ENCODE assay signal across 23 cellular contexts in genomic region chr3:162521669-162522068, GRCh38.
DNase-seq lines count a peak whose midpoint lies in the region; ATAC-seq, FAIRE-seq and TF ChIP-seq lines count a peak whose summit lies in the region.
"Had no signal": no experiment of that assay in that cellular context is flagged by ENCODE, and none has a peak within 500 bp of the region (broad histone marks: within the 10 kb centered on the region; RNA-seq: fewer than 3 reads in every experiment).

No MANE protein-coding gene starts in this region.

- H3K79me1 ChIP-seq in trophoblast cell (ENCODE audit: low read length), result no peaks in the 10 kb centered on the region

- in situ Hi-C loops in HepG2 (cut with HindIII; ENCODE audit: extremely low pct_ligation_motif_present, low pct_unique_long_range_greater_than_20kb) (no loop called here), K562 (cut with MboI) (no loop called here), HAP-1 (cut with MboI; ENCODE audit: low sequenced_read_pairs) (no loop called here)

- intact Hi-C loops in HepG2 (cut with micrococcal nuclease; ENCODE audit: unreplicated experiment), result no loop called here
- intact Hi-C loops in right lobe of liver (cut with DNase I), result no loop called here
- intact Hi-C loops in K562 (cut with micrococcal nuclease), result no loop called here

- no peak overlapping the region for H2BK5ac ChIP-seq in trophoblast cell (ENCODE audit: low read depth, low read length, poor library complexity)

- H3K4me3 Mint-ChIP-seq in activated CD4-positive, alpha-beta memory T cell treated with anti-CD3 and anti-CD28 coated beads, Interleukin-2, amount 10 ng/mL, durations not matched to agents 7 days and 5 days, result no peak overlapping the region
- H3K4me3 Mint-ChIP-seq: CD14-positive monocyte; CD4-positive, alpha-beta memory T cell; CD4-positive, CD25-positive, alpha-beta regulatory T cell; CD8-positive, alpha-beta memory T cell had no signal

- no peak overlapping the region for H2BK120ac ChIP-seq in trophoblast cell (ENCODE audit: insufficient read depth, low read length, poor library complexity)

- peak overlapping the region; percentile 37 for H2AK5ac ChIP-seq in trophoblast cell (ENCODE audit: low read length)

- no peak overlapping the region for H4K12ac ChIP-seq in trophoblast cell (ENCODE audit: low read depth, low read length)

- H3K36me3 ChIP-seq in HepG2 (replicated peaks in 1 of 2; ENCODE audit: control insufficient read depth in 1 of 2, insufficient read depth in 2 of 2, low read length in 2 of 2) (no peaks in the 10 kb centered on the region), right lobe of liver (no peaks in the 10 kb centered on the region), K562 (ENCODE audit: control insufficient read depth, insufficient read depth, low read length) (no peaks in the 10 kb centered on the region), trophoblast cell (ENCODE audit: control insufficient read depth in 1 of 2, insufficient read depth in 2 of 2, low read length in 2 of 2) (no peaks in the 10 kb centered on the region), HAP-1 (replicated peaks) (no peaks in the 10 kb centered on the region)
- no peaks in the 10 kb centered on the region for H3K36me3 ChIP-seq in BLaER1 treated with 17β-estradiol and CSF1 and Interleukin-3, amounts not matched to agents 10 nM and 100 nM
- H3K36me3 ChIP-seq: BE2C had no signal

- no peaks in the 10 kb centered on the region for H3K27me3 ChIP-seq in HepG2 (ENCODE audit: control insufficient read depth in 1 of 2, insufficient read depth in 2 of 2, low read length in 2 of 2)
- no peaks in the 10 kb centered on the region for H3K27me3 ChIP-seq in right lobe of liver
- no peaks in the 10 kb centered on the region for H3K27me3 ChIP-seq in BLaER1 treated with 17β-estradiol and CSF1 and Interleukin-3, amounts not matched to agents 10 nM and 100 nM
- H3K27me3 ChIP-seq in K562 (ENCODE audit: control insufficient read depth in 2 of 2, insufficient read depth in 2 of 2, low read length in 2 of 2), result no peaks in the 10 kb centered on the region
- H3K27me3 ChIP-seq in trophoblast cell (ENCODE audit: insufficient read depth, low read length), result no peaks in the 10 kb centered on the region
- H3K27me3 ChIP-seq in HAP-1 (ENCODE audit: low read depth), result no peaks in the 10 kb centered on the region
- H3K27me3 ChIP-seq: BE2C had no signal

- H2BK12ac ChIP-seq in trophoblast cell (ENCODE audit: low read length), result peak overlapping the region; percentile 13

- H3K9me3 ChIP-seq in HepG2 (ENCODE audit: low read length) (no peaks in the 10 kb centered on the region), right lobe of liver (no peaks in the 10 kb centered on the region), K562 (replicated peaks; ENCODE audit: control insufficient read depth, insufficient read depth, low read depth, low read length) (peaks cover 2% of the 10 kb centered on the region; the same call in 1 of the 2 replicates), trophoblast cell (ENCODE audit: insufficient read depth, low read depth, low read length) (no peaks in the 10 kb centered on the region), HAP-1 (no peaks in the 10 kb centered on the region)
- peaks cover 0 to 6% (median 0%) of the 10 kb centered on the region in 11 experiments; a peak in 6 of 22 replicates for H3K9me3 ChIP-seq in BLaER1 treated with 17β-estradiol and CSF1 and Interleukin-3, amounts not matched to agents 10 nM and 100 nM (replicated peaks in 1 of 11)
- H3K9me3 ChIP-seq: BE2C had no signal

- DNase-seq in HepG2 (ENCODE audit: low spot score), result no peak
- no peak for DNase-seq in right lobe of liver
- DNase-seq in K562 (ENCODE audit: extremely low read depth in 1 of 4, low spot score in 3 of 4), result no peak
- no peak for DNase-seq in trophoblast cell
- DNase-seq in HAP-1 (ENCODE audit: low spot score in 2 of 2), result no peak
- no peak for DNase-seq in activated CD4-positive, alpha-beta memory T cell treated with anti-CD3 and anti-CD28 coated beads, Interleukin-2, amount 10 ng/mL, durations not matched to agents 7 days and 5 days
- DNase-seq: ACHN; BE2C; C1 segment of cervical spinal cord; CD4-positive, alpha-beta memory T cell; CD4-positive, CD25-positive, alpha-beta regulatory T cell; CD8-positive, alpha-beta memory T cell; COR-L47; DMS79 treated with DMSO at 0.1 percent for 48 hours had no signal

- no peak overlapping the region for H3K14ac ChIP-seq in trophoblast cell (ENCODE audit: low read length)

- no peak for TF ChIP-seq POLR2A in HepG2 (IDR thresholded peaks at IDR 0.05; ENCODE audit: insufficient read depth in 1 of 2, low read depth in 2 of 2, low read length in 2 of 2)
- TF ChIP-seq POLR2A in right lobe of liver (IDR thresholded peaks at IDR 0.05), result no peak
- TF ChIP-seq POLR2A in K562 (conservative IDR thresholded peaks at IDR 0.05), result no peak

- no peak overlapping the region for H4K8ac ChIP-seq in trophoblast cell (ENCODE audit: low read depth, low read length)

- H3K23ac ChIP-seq in trophoblast cell (ENCODE audit: low read length), result no peak overlapping the region

- no peaks in the 10 kb centered on the region for H3K27me3 Mint-ChIP-seq in activated CD4-positive, alpha-beta memory T cell treated with anti-CD3 and anti-CD28 coated beads, Interleukin-2, amount 10 ng/mL, durations not matched to agents 7 days and 5 days
- H3K27me3 Mint-ChIP-seq: CD4-positive, alpha-beta memory T cell; CD4-positive, CD25-positive, alpha-beta regulatory T cell; CD8-positive, alpha-beta memory T cell had no signal

- no peak overlapping the region for H3K4ac ChIP-seq in trophoblast cell (ENCODE audit: low read depth, low read length)

- H3K27ac Mint-ChIP-seq in activated CD4-positive, alpha-beta memory T cell treated with anti-CD3 and anti-CD28 coated beads, Interleukin-2, amount 10 ng/mL, durations not matched to agents 7 days and 5 days, result no peak overlapping the region
- H3K27ac Mint-ChIP-seq: CD14-positive monocyte; CD4-positive, alpha-beta memory T cell; CD4-positive, CD25-positive, alpha-beta regulatory T cell; CD8-positive, alpha-beta memory T cell had no signal

- TF ChIP-seq CTCF in HepG2 (CRISPR knock-in tag; IDR thresholded peaks at IDR 0.05) (no peak), right lobe of liver (IDR thresholded peaks at IDR 0.05) (no peak), K562 (IDR thresholded peaks at IDR 0.05 in 2 of 3, conservative IDR thresholded peaks at IDR 0.05 in 1 of 3; ENCODE audit: insufficient read depth in 2 of 3, low read depth in 1 of 3, low read length in 3 of 3) (no peak)

- 67% methylated on average over 2 of the region's 2 CpGs for WGBS in HepG2 (ENCODE audit: low lambda C conversion rate)
- 73% methylated on average over 1 of the region's 2 CpGs for WGBS in right lobe of liver (ENCODE audit: insufficient coverage, low coverage, low lambda C conversion rate, missing lambda C conversion rate)
- 0% methylated on average over 2 of the region's 2 CpGs for WGBS in K562 (ENCODE audit: insufficient coverage, low coverage, missing lambda C conversion rate)
- no CpG with 5 or more reads among the region's 2 CpGs for WGBS in trophoblast cell (ENCODE audit: extremely low coverage, insufficient coverage, insufficient read length)

- POLR2A ChIA-PET in HepG2 (lab: Yijun Ruan, JAX), result no interaction called here
- POLR2A ChIA-PET in K562 (lab: Yijun Ruan, JAX), result no interaction called here
- POLR2A ChIA-PET in activated CD4-positive, alpha-beta memory T cell treated with anti-CD3 and anti-CD28 coated beads, Interleukin-2, amount 10 ng/mL, durations not matched to agents 7 days and 5 days (lab: Charles Lee), result no interaction called here

- no peak for ATAC-seq in HepG2
- no peak for ATAC-seq in right lobe of liver
- ATAC-seq in K562, result no peak
- no peak for ATAC-seq in GM18519 (IDR thresholded peaks at IDR 0.05; ENCODE audit: low FRiP score, unreplicated experiment)
- ATAC-seq: GM12878 had no signal

- H4K91ac ChIP-seq in trophoblast cell (ENCODE audit: low read depth, low read length), result no peak overlapping the region

- peaks cover 2% of the 10 kb centered on the region for H3K9me3 Mint-ChIP-seq in activated CD4-positive, alpha-beta memory T cell treated with anti-CD3 and anti-CD28 coated beads, Interleukin-2, amount 10 ng/mL, durations not matched to agents 7 days and 5 days
- H3K9me3 Mint-ChIP-seq: CD14-positive monocyte had no signal

- no peaks in the 10 kb centered on the region for H3K36me3 Mint-ChIP-seq in activated CD4-positive, alpha-beta memory T cell treated with anti-CD3 and anti-CD28 coated beads, Interleukin-2, amount 10 ng/mL, durations not matched to agents 7 days and 5 days (ENCODE audit: low read depth)
- H3K36me3 Mint-ChIP-seq: CD14-positive monocyte; CD4-positive, alpha-beta memory T cell; CD4-positive, CD25-positive, alpha-beta regulatory T cell; CD8-positive, alpha-beta memory T cell had no signal

- TF ChIP-seq EP300 in HepG2 (IDR thresholded peaks at IDR 0.05; ENCODE audit: low read depth in 2 of 2, low read length in 2 of 2) (no peak), HepG2 (CRISPR knock-in tag; IDR thresholded peaks at IDR 0.05; ENCODE audit: borderline replicate concordance) (no peak), K562 (IDR thresholded peaks at IDR 0.05; ENCODE audit: low read length) (no peak)

- TF ChIP-seq RAD21 in HepG2 (CRISPR knock-in tag; IDR thresholded peaks at IDR 0.05) (no peak), K562 (CRISPR knock-in tag; conservative IDR thresholded peaks at IDR 0.05 in 1 of 2, IDR thresholded peaks at IDR 0.05 in 1 of 2) (no peak)

- BruUV-seq in HepG2 (replicated peaks; lab: Mats Ljungman, UMichigan) (no TSS peak), K562 (replicated peaks; lab: Mats Ljungman, UMichigan) (no TSS peak)

- H3K79me2 ChIP-seq in HepG2 (ENCODE audit: insufficient read depth, low read length), result no peaks in the 10 kb centered on the region
- no peaks in the 10 kb centered on the region for H3K79me2 ChIP-seq in K562 (ENCODE audit: control insufficient read depth, insufficient read depth, low read length)
- H3K79me2 ChIP-seq in trophoblast cell (ENCODE audit: control insufficient read depth, insufficient read depth, low read length, poor library complexity), result no peaks in the 10 kb centered on the region

- H2AFZ ChIP-seq in HepG2 (ENCODE audit: low read length) (no peak overlapping the region), K562 (ENCODE audit: low read depth, low read length) (no peak overlapping the region), trophoblast cell (ENCODE audit: insufficient read depth, low read length, poor library complexity) (no peak overlapping the region)

- no peaks in the 10 kb centered on the region for H3K4me1 Mint-ChIP-seq in activated CD4-positive, alpha-beta memory T cell treated with anti-CD3 and anti-CD28 coated beads, Interleukin-2, amount 10 ng/mL, durations not matched to agents 7 days and 5 days
- H3K4me1 Mint-ChIP-seq: CD14-positive monocyte; CD4-positive, alpha-beta memory T cell; CD4-positive, CD25-positive, alpha-beta regulatory T cell; CD8-positive, alpha-beta memory T cell had no signal

- CTCF ChIA-PET in HepG2 (lab: Yijun Ruan, JAX; ENCODE audit: low intra/inter-chr PET ratio, low total read pairs) (no interaction called here), K562 (lab: Yijun Ruan, JAX; ENCODE audit: low intra/inter-chr PET ratio) (no interaction called here)
- CTCF ChIA-PET in activated CD4-positive, alpha-beta memory T cell treated with anti-CD3 and anti-CD28 coated beads, Interleukin-2, amount 10 ng/mL, durations not matched to agents 7 days and 5 days (lab: Charles Lee), result no interaction called here

- H3K9ac ChIP-seq in HepG2 (ENCODE audit: insufficient read depth, low read depth, low read length), result no peak overlapping the region
- H3K9ac ChIP-seq in BLaER1 treated with 17β-estradiol and CSF1 and Interleukin-3, amounts not matched to agents 10 nM and 100 nM, result no peak overlapping the region
- no peak overlapping the region for H3K9ac ChIP-seq in K562 (ENCODE audit: insufficient read depth in 1 of 2, low read depth in 2 of 2, low read length in 2 of 2)
- no peak overlapping the region for H3K9ac ChIP-seq in trophoblast cell (ENCODE audit: low read length)

- FAIRE-seq in HepG2 (lab: Jason Lieb, UNC) (no peak), K562 (lab: Jason Lieb, UNC) (no peak)
- FAIRE-seq: G401.6, GM12878, GM12892, GM18507, GM19239 had no signal

- no peaks in the 10 kb centered on the region for H4K20me1 ChIP-seq in HepG2 (ENCODE audit: insufficient read depth, low read length)
- no peaks in the 10 kb centered on the region for H4K20me1 ChIP-seq in BLaER1 treated with 17β-estradiol and CSF1 and Interleukin-3, amounts not matched to agents 10 nM and 100 nM
- H4K20me1 ChIP-seq in K562 (replicated peaks; ENCODE audit: control insufficient read depth, insufficient read depth, low read length), result no peaks in the 10 kb centered on the region

- H3K4me3 ChIP-seq in HepG2 (replicated peaks in 1 of 3; ENCODE audit: insufficient read depth in 1 of 3, low read depth in 2 of 3, low read length in 3 of 3) (no peak overlapping the region), right lobe of liver (no peak overlapping the region), K562 (no peak overlapping the region), trophoblast cell (ENCODE audit: low read depth, low read length) (no peak overlapping the region), HAP-1 (no peak overlapping the region)
- H3K4me3 ChIP-seq in BLaER1 treated with 17β-estradiol and CSF1 and Interleukin-3, amounts not matched to agents 10 nM and 100 nM, result no peak overlapping the region
- H3K4me3 ChIP-seq: GM12878 had no signal

- no peak overlapping the region for H3K18ac ChIP-seq in trophoblast cell (ENCODE audit: low read length)

- H3K9me1 ChIP-seq in K562 (ENCODE audit: control insufficient read depth, insufficient read depth, low read length), result no peaks in the 10 kb centered on the region

- H3K27ac ChIP-seq in HepG2 (ENCODE audit: extremely low read length, insufficient read depth, low read length) (no peak overlapping the region), right lobe of liver (no peak overlapping the region), K562 (ENCODE audit: extremely low read depth, low read depth, low read length) (no peak overlapping the region), trophoblast cell (ENCODE audit: low read depth, low read length) (no peak overlapping the region)
- peak overlapping the region in 3 of 11 experiments; percentile 15 to 50 (median 32); a peak in 4 of 22 replicates for H3K27ac ChIP-seq in BLaER1 treated with 17β-estradiol and CSF1 and Interleukin-3, amounts not matched to agents 10 nM and 100 nM
- H3K27ac ChIP-seq: 22Rv1 had no signal

- no peak overlapping the region for H3K4me2 ChIP-seq in HepG2 (ENCODE audit: low read depth, low read length)
- peak overlapping the region in 8 of 11 experiments; percentile 21 to 59 (median 52); a peak in 15 of 22 replicates for H3K4me2 ChIP-seq in BLaER1 treated with 17β-estradiol and CSF1 and Interleukin-3, amounts not matched to agents 10 nM and 100 nM
- no peak overlapping the region for H3K4me2 ChIP-seq in K562 (ENCODE audit: insufficient read depth, low read length)
- no peak overlapping the region for H3K4me2 ChIP-seq in trophoblast cell (ENCODE audit: low read length)

- no peaks in the 10 kb centered on the region for H3K4me1 ChIP-seq in HepG2 (ENCODE audit: insufficient read depth, low read length)
- H3K4me1 ChIP-seq in right lobe of liver, result no peaks in the 10 kb centered on the region
- H3K4me1 ChIP-seq in BLaER1 treated with 17β-estradiol and CSF1 and Interleukin-3, amounts not matched to agents 10 nM and 100 nM, result peaks cover 13 to 45% (median 31%) of the 10 kb centered on the region in 10 experiments
- H3K4me1 ChIP-seq in K562 (replicated peaks in 1 of 2; ENCODE audit: control insufficient read depth in 2 of 2, insufficient read depth in 2 of 2, low read length in 2 of 2), result no peaks in the 10 kb centered on the region
- peaks cover 0 to 3% of the 10 kb centered on the region in 2 experiments for H3K4me1 ChIP-seq in trophoblast cell (ENCODE audit: control insufficient read depth in 1 of 2, insufficient read depth in 2 of 2, low read length in 2 of 2)
- H3K4me1 ChIP-seq in HAP-1, result no peaks in the 10 kb centered on the region
- H3K4me1 ChIP-seq: BE2C had no signal

Comparison
In these comparisons a context has a peak if more than half of its experiments do, and no peak if none do; other contexts are left out.
1. H3K4me2 ChIP-seq: peak in BLaER1 treated with 17β-estradiol and CSF1 and Interleukin-3, amounts not matched to agents 10 nM and 100 nM (8 of 11); none in HepG2 (single experiment), K562 (single experiment) and trophoblast cell (single experiment).
2. Of the 241 proteins assayed by ChIP-seq in both HepG2 and K562: peak only in HepG2: MAFF and MAFK; only in K562: none; in both: none; in neither: 239.